ENCODE assay signal across 1 cellular context in the genomic region with DNA sequence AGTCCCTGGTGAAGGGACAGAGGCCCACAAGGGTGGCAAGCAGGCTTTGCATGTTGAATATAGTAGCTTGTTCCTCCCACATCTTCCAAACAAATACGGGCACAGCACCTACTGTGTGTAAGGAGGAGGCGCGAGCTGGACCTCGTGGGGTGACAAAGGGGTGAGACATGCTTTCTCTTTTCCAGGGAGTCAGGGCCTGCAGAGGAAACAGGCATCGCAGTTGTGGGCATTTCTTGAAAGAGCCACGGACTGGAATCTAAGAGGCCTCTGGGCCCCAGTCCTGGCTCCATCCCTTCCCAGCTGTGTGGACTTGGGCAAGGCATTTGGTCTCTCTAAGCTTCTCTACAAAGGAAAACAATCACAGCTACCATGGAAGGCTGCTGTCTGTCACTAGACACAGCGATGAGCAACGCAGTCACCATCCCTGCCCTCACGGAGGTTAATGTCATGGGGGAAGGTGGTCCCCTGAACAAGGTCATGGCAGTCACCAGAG.
TF ChIP-seq lines count a peak whose summit lies in the region.

No MANE protein-coding gene starts in this region.

TF ChIP-seq in WTC11, 78 proteins besides CTCF, POLR2A, EP300 and RAD21 (continued from another document):
- TF ChIP-seq, protein P1, sequence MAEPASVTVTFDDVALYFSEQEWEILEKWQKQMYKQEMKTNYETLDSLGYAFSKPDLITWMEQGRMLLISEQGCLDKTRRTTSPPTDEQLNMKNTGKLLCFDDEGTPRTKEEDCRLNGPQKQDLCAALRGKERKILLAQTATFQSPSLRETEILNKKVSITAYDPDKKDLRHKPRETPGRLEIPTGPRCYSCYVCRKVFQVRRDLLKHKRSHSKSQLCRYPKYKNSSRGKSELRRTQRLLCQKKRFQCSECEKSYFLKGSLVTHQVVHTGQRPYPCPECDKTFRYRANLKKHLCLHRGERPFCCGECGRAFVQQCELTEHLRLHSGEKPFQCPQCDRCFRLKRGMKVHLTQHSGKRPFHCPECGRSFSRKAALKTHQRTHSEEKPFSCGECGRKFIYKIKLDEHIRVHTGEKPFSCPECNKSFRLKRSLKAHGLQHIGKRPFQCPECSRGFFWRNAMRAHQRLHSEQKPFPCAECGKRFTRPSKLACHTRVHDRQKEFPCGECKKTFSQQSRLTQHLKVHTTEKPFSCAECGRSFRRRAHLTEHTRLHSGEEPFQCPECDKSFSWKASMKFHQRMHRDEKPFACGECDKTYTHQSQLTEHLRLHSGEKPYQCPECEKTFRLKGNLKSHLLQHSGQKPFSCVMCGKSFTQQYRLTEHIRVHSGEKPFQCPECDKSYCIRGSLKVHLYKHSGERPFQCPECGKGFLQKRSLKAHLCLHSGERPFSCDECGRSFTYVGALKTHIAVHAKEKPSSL (CRISPR knock-in tag; conservative IDR thresholded peaks at IDR 0.05): no peak
- TF ChIP-seq, protein P2, sequence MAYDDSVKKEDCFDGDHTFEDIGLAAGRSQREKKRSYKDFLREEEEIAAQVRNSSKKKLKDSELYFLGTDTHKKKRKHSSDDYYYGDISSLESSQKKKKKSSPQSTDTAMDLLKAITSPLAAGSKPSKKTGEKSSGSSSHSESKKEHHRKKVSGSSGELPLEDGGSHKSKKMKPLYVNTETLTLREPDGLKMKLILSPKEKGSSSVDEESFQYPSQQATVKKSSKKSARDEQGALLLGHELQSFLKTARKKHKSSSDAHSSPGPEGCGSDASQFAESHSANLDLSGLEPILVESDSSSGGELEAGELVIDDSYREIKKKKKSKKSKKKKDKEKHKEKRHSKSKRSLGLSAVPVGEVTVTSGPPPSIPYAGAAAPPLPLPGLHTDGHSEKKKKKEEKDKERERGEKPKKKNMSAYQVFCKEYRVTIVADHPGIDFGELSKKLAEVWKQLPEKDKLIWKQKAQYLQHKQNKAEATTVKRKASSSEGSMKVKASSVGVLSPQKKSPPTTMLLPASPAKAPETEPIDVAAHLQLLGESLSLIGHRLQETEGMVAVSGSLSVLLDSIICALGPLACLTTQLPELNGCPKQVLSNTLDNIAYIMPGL (CRISPR knock-in tag; IDR thresholded peaks at IDR 0.05): no peak
- TF ChIP-seq NR2C2 (CRISPR knock-in tag; IDR thresholded peaks at IDR 0.05) (no peak), ZNF671 (CRISPR knock-in tag; IDR thresholded peaks at IDR 0.05) (no peak), SOX15 (CRISPR knock-in tag; IDR thresholded peaks at IDR 0.05) (no peak), ZNF263 (CRISPR knock-in tag; IDR thresholded peaks at IDR 0.05; ENCODE audit: low read depth) (no peak), TEAD4 (CRISPR knock-in tag; IDR thresholded peaks at IDR 0.05) (no peak), ELF4 (CRISPR knock-in tag; IDR thresholded peaks at IDR 0.05; ENCODE audit: low read depth) (no peak), FOXJ3 (CRISPR knock-in tag; IDR thresholded peaks at IDR 0.05; ENCODE audit: borderline replicate concordance) (no peak), ZNF121 (CRISPR knock-in tag; IDR thresholded peaks at IDR 0.05) (no peak), ZNF317 (CRISPR knock-in tag; IDR thresholded peaks at IDR 0.05; ENCODE audit: borderline replicate concordance, low read depth) (no peak)
- TF ChIP-seq, protein P3, sequence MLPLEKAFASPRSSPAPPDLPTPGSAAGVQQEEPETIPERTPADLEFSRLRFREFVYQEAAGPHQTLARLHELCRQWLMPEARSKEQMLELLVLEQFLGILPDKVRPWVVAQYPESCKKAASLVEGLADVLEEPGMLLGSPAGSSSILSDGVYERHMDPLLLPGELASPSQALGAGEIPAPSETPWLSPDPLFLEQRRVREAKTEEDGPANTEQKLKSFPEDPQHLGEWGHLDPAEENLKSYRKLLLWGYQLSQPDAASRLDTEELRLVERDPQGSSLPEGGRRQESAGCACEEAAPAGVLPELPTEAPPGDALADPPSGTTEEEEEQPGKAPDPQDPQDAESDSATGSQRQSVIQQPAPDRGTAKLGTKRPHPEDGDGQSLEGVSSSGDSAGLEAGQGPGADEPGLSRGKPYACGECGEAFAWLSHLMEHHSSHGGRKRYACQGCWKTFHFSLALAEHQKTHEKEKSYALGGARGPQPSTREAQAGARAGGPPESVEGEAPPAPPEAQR (CRISPR knock-in tag; IDR thresholded peaks at IDR 0.05): no peak
- TF ChIP-seq, protein P4, sequence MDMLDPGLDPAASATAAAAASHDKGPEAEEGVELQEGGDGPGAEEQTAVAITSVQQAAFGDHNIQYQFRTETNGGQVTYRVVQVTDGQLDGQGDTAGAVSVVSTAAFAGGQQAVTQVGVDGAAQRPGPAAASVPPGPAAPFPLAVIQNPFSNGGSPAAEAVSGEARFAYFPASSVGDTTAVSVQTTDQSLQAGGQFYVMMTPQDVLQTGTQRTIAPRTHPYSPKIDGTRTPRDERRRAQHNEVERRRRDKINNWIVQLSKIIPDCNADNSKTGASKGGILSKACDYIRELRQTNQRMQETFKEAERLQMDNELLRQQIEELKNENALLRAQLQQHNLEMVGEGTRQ (CRISPR knock-in tag; IDR thresholded peaks at IDR 0.05): no peak
